ENCODE assay signal across 1 cellular context in the genomic region with DNA sequence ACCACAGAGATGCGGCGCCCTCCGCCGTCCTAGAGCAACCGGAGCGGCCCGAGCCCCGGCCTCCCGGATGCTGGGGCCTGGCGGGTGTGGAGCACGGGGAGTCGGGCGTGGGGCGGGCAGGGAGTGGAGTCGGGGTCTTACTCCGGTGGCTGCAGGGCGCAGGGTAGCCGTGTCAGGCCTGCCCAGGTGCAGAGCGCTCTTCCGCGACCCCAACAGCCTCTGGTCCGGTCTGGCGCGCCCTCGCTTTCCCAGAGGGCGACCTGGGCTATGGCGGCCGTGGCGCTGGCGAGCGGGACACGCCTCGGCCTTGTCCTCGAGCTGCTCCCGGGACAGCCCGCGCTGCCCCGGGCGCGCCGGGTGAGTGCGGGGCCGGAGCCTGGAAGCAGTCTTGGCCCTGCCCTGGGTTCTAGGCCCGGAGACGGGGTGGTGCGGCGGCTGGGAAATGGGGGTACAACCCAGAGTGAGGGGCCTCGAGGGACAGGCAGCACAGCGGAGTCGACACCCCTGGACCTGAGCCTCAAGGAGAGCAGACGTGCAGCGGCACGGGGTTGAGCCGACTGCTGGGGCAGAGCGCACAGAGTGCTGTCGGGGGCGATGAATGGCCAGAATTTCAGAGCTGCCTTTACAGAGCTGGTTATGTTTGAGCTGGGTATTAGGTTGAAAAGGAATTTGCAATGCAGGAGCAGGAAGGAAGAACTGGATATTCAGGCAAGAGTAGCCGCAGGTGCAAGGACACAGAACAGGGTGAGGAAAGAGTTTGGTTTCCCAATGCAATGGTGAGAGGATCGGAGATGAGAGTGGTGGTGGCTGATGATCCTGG.
TF ChIP-seq lines count a peak whose summit lies in the region.

A gene (plus strand): TSS at position 58 of the 820 bp plus-strand sequence. CDS start 1,973 bp downstream, outside the sequence.

TF ChIP-seq in SK-N-SH, 30 proteins besides CTCF, POLR2A, EP300 and RAD21 (continued from another document):
- TF ChIP-seq, protein P1, sequence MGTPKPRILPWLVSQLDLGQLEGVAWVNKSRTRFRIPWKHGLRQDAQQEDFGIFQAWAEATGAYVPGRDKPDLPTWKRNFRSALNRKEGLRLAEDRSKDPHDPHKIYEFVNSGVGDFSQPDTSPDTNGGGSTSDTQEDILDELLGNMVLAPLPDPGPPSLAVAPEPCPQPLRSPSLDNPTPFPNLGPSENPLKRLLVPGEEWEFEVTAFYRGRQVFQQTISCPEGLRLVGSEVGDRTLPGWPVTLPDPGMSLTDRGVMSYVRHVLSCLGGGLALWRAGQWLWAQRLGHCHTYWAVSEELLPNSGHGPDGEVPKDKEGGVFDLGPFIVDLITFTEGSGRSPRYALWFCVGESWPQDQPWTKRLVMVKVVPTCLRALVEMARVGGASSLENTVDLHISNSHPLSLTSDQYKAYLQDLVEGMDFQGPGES (IDR thresholded peaks at IDR 0.05; ENCODE audit: low read depth, low read length) = no peak
- no peak for TF ChIP-seq RFX5 (IDR thresholded peaks at IDR 0.05; ENCODE audit: low read length)
- no peak for TF ChIP-seq SMC3 (IDR thresholded peaks at IDR 0.05; ENCODE audit: low read depth, low read length)
- TF ChIP-seq, protein P2, sequence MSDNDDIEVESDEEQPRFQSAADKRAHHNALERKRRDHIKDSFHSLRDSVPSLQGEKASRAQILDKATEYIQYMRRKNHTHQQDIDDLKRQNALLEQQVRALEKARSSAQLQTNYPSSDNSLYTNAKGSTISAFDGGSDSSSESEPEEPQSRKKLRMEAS (IDR thresholded peaks at IDR 0.05; ENCODE audit: low read depth) = no peak
